ENCODE assay signal across 26 cellular contexts in the genomic region with DNA sequence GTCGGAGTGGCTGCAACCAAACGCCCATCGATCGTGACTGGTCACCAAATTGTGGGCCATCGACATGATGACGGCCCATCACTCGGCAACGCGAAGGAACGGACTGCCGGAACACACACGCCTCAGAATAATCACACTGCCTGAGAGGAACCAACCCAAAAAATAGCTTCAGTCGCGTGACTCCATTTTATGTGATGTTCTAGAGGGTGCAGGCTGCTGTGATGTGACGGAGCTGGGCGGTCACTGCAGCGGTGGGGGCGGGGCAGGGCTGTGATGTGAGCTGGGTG.
"Had no signal": no experiment of that assay in that cellular context is flagged by ENCODE, and none has a peak within 500 bp of the region (broad histone marks: within the 10 kb centered on the region; RNA-seq: fewer than 3 reads in every experiment).

No MANE protein-coding gene starts in this region.

- H3K9me3 ChIP-seq: MG63, SJCRH30, SK-N-SH had no signal

- H3K36me3 ChIP-seq: cardiac muscle cell, MG63, SJCRH30 had no signal

- H3K4me2 ChIP-seq: KMS-11, SK-N-SH had no signal

- H3K27ac ChIP-seq: cardiac muscle cell, KMS-11, SJCRH30 had no signal

- H3K27me3 ChIP-seq: cardiac muscle cell, MG63, SJCRH30 had no signal

- DNase-seq: activated CD4-positive, alpha-beta T cell treated with anti-CD3 and anti-CD28 coated beads for 48 hours; activated CD4-positive, alpha-beta T cell treated with anti-CD3 and anti-CD28 coated beads, Interleukin-2, amount 50 U/mL, for 4 hours; activated CD4-positive, CD25-positive, alpha-beta regulatory T cell treated with anti-CD3 and anti-CD28 coated beads, Interleukin-2, amount 50 U/mL, for 72 hours; activated CD8-positive, alpha-beta T cell treated with anti-CD3 and anti-CD28 coated beads, Interleukin-2, amount 10 ng/mL, durations not matched to agents 7 days and 5 days; activated effector memory CD4-positive, alpha-beta T cell treated with Interleukin-2 at 50 U/mL for 16 hours; activated naive CD4-positive, alpha-beta T cell; activated T-cell treated with anti-CD3 and anti-CD28 coated beads, Interleukin-2, amount 50 U/mL, for 24 hours; MG63; MV-4-11; NCI-H1092 treated with DMSO at 0.1 percent for 48 hours; NCI-H1417 treated with DMSO at 0.1 percent for 48 hours; NCI-H1694; NCI-H2029; NCI-H2107; NCI-H2171 treated with DMSO at 0.1 percent for 48 hours; NCI-H345; NCI-H510A; NCI-H526 treated with DMSO at 0.1 percent for 48 hours; NCI-H82; SJCRH30; SK-N-SH; T-helper 1 cell had no signal

- H3K4me3 ChIP-seq: cardiac muscle cell, MG63, SJCRH30 had no signal

- H3K9ac ChIP-seq: KMS-11, SK-N-SH had no signal

- FAIRE-seq: astrocyte had no signal

- ATAC-seq: activated CD8-positive, alpha-beta T cell treated with anti-CD3 and anti-CD28 coated beads, Interleukin-2, amount 10 ng/mL, durations not matched to agents 7 days and 5 days; Right ventricle myocardium inferior had no signal
